30 cellular contexts compared by ENCODE assay signal in the genomic region with DNA sequence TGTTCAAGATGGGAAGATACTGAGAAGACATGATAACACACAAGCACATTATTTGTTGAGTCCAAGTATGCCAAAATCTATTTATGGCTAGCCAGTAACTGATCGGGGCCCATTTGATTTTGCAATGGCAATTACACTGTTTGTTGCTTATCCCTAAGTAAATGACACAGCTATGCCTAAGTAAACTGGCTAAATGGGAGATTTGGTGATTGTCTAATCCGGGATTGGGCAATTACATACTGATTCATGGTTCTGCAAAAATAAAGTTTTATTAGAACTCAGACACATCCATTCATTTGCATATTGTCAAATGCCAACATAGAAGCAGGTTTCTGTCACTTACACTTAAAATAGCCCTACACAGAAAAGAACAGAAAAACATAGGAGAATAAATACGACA.
"Had no signal": no experiment of that assay in that cellular context is flagged by ENCODE, and none has a peak within 500 bp of the region (broad histone marks: within the 10 kb centered on the region; RNA-seq: fewer than 3 reads in every experiment).

No MANE protein-coding gene starts in this region.

- ATAC-seq: activated CD8-positive, alpha-beta T cell treated with anti-CD3 and anti-CD28 coated beads, Interleukin-2, amount 10 ng/mL, durations not matched to agents 7 days and 5 days; activated naive CD4-positive, alpha-beta T cell treated with anti-CD3 and anti-CD28 coated beads, Interleukin-2, amount 50 U/mL, for 72 hours; activated naive CD8-positive, alpha-beta T cell treated with anti-CD3 and anti-CD28 coated beads, Interleukin-2, amount 50 U/mL, for 24 hours; WTC11 had no signal

- H3K9me3 Mint-ChIP-seq: activated naive CD8-positive, alpha-beta T cell treated with anti-CD3 and anti-CD28 coated beads, Interleukin-2, amount 50 U/mL, for 24 hours; central memory CD8-positive, alpha-beta T cell had no signal

- H3K27ac Mint-ChIP-seq: activated CD8-positive, alpha-beta T cell treated with anti-CD3 and anti-CD28 coated beads, Interleukin-2, amount 10 ng/mL, durations not matched to agents 7 days and 5 days; activated naive CD4-positive, alpha-beta T cell treated with anti-CD3 and anti-CD28 coated beads, Interleukin-2, amount 50 U/mL, for 72 hours; activated naive CD8-positive, alpha-beta T cell treated with anti-CD3 and anti-CD28 coated beads, Interleukin-2, amount 50 U/mL, for 24 hours; activated T-cell treated with anti-CD3 and anti-CD28 coated beads, Interleukin-2, amount 50 U/mL, for 24 hours; brain; T-helper 1 cell treated with Interleukin-12 subunit alpha and Interleukin-12 subunit beta and Interleukin-4 antibody, amounts not matched to agents 30 μg/mL and 1 μg/mL, for 36 hours; WTC11 had no signal

- H3K36me3 Mint-ChIP-seq: activated naive CD4-positive, alpha-beta T cell treated with anti-CD3 and anti-CD28 coated beads, Interleukin-2, amount 50 U/mL, for 72 hours; brain; WTC11 had no signal

- DNase-seq: activated CD4-positive, alpha-beta T cell treated with anti-CD3 and anti-CD28 coated beads for 48 hours; activated CD4-positive, alpha-beta T cell treated with anti-CD3 and anti-CD28 coated beads, Interleukin-2, amount 50 U/mL, for 4 hours; activated CD4-positive, CD25-positive, alpha-beta regulatory T cell treated with anti-CD3 and anti-CD28 coated beads, Interleukin-2, amount 50 U/mL, for 72 hours; activated CD8-positive, alpha-beta memory T cell treated with anti-CD3 and anti-CD28 coated beads, Interleukin-2, amount 50 U/mL, for 48 hours; activated CD8-positive, alpha-beta T cell treated with anti-CD3 and anti-CD28 coated beads, Interleukin-2, amount 10 ng/mL, durations not matched to agents 7 days and 5 days; activated effector memory CD4-positive, alpha-beta T cell treated with anti-CD3 and anti-CD28 coated beads, Interleukin-2, amount 50 U/mL, for 16 hours; activated naive CD4-positive, alpha-beta T cell treated with Interleukin-2 at 50 U/mL for 16 hours; activated naive CD8-positive, alpha-beta T cell treated with anti-CD3 and anti-CD28 coated beads, Interleukin-2, amount 50 U/mL, for 24 hours; activated T-cell treated with anti-CD3 and anti-CD28 coated beads, Interleukin-2, amount 50 U/mL, for 24 hours; amygdala; Karpas-422; MV-4-11; NCI-H1092 treated with DMSO at 0.1 percent for 48 hours; NCI-H1417 treated with DMSO at 0.1 percent for 48 hours; NCI-H1694; NCI-H2029; NCI-H2107; NCI-H2171 treated with DMSO at 0.1 percent for 48 hours; NCI-H226; NCI-H510A treated with DMSO at 0.1 percent for 48 hours; NCI-H69; NK-92 treated with Interleukin-12 subunit alpha and Interleukin-12 subunit beta, amount 100 ng/mL, for 24 hours; OCI-M1; Peyer's patch; SHP77 had no signal

- H3K4me3 ChIP-seq: Peyer's patch had no signal

- H3K4me3 Mint-ChIP-seq: activated CD8-positive, alpha-beta T cell treated with anti-CD3 and anti-CD28 coated beads, Interleukin-2, amount 10 ng/mL, durations not matched to agents 7 days and 5 days; activated naive CD8-positive, alpha-beta T cell treated with anti-CD3 and anti-CD28 coated beads, Interleukin-2, amount 50 U/mL, for 24 hours; activated T-cell treated with anti-CD3 and anti-CD28 coated beads, Interleukin-2, amount 50 U/mL, for 24 hours; brain; central memory CD8-positive, alpha-beta T cell; T-helper 1 cell treated with Interleukin-12 subunit alpha and Interleukin-12 subunit beta and Interleukin-4 antibody, amounts not matched to agents 30 μg/mL and 1 μg/mL, for 36 hours; WTC11 had no signal

- H3K4me1 Mint-ChIP-seq: brain; central memory CD8-positive, alpha-beta T cell; WTC11 had no signal

- H3K27me3 Mint-ChIP-seq: activated T-cell treated with anti-CD3 and anti-CD28 coated beads, Interleukin-2, amount 50 U/mL, for 24 hours; central memory CD8-positive, alpha-beta T cell had no signal
